ENCODE assay signal across 8 cellular contexts in genomic region chr16:28553776-28554633, GRCh38. TPM values are rescaled to one million over a fixed set of nuclear protein-coding genes. Genes with fewer than 3 reads are reported as not detected.
A peak's percentile ranks its signal among the peaks of the same experiment; 100 is the strongest.
DNase-seq lines count a peak whose midpoint lies in the region; ATAC-seq lines count a peak whose summit lies in the region.

Gene SGF29 (plus strand): TSS chr16:28553920. CDS start chr16:28581070, 27,150 bp downstream.

- ATAC-seq in GM19455 (IDR thresholded peaks at IDR 0.05; ENCODE audit: unreplicated experiment) = peak; percentile 65

- DNase-seq in CMK (ENCODE audit: low read depth) (peak; percentile 86), HS-27A (ENCODE audit: low read depth) (peak; percentile 84), NK-92 (lab: John Stamatoyannopoulos, UW; ENCODE audit: unreplicated experiment) (peak; percentile 46), lung microvascular endothelial cell (ENCODE audit: low read depth in 2 of 2) (peak; percentile 91 to 95)
- peak; percentile 87 to 90 for DNase-seq in activated CD8-positive, alpha-beta memory T cell treated with anti-CD3 and anti-CD28 coated beads for 1 hour (ENCODE audit: extremely low read depth in 1 of 2, low read depth in 1 of 2)
- peak; percentile 92 for DNase-seq in effector CD4-positive, alpha-beta T cell
- peak; percentile 88 to 90 (median 89) for DNase-seq in stimulated activated CD4-positive, alpha-beta T cell treated with anti-CD3 and anti-CD28 coated beads, TNF-alpha, amount 100 ng/mL, for 48 hours (ENCODE audit: low read depth in 3 of 3)

RNA-seq across cellular contexts. Expression of gene SGF29, which starts in this region (rescaled TPM):
- total RNA-seq in lung microvascular endothelial cell = 5.9 and 9.1 TPM in 2 replicates

Comparison
In these comparisons a context has a peak if more than half of its experiments do, and no peak if none do; other contexts are left out.
1. Peak in every context shown above with its lines: DNase-seq and ATAC-seq.